Comparison of ENCODE assay signal across 19 cellular contexts in genomic region chr2:43414586-43415125, GRCh38.
DNase-seq lines count a peak whose midpoint lies in the region; ATAC-seq and TF ChIP-seq lines count a peak whose summit lies in the region.
"Had no signal": no experiment of that assay in that cellular context is flagged by ENCODE, and none has a peak within 500 bp of the region (broad histone marks: within the 10 kb centered on the region; RNA-seq: fewer than 3 reads in every experiment).

No MANE protein-coding gene starts in this region.

- intact Hi-C loops in HCT116 (cut with micrococcal nuclease), result no loop called here
- intact Hi-C loops in esophagus muscularis mucosa (cut with DNase I), result no loop called here

- H3K36me3 Mint-ChIP-seq in glutamatergic neuron (ENCODE audit: unreplicated experiment), result no peaks in the 10 kb centered on the region

- DNase-seq in HCT116 (ENCODE audit: low read depth, low spot score) (no peak), esophagus muscularis mucosa (ENCODE audit: extremely low spot score) (no peak), renal cortical epithelial cell (ENCODE audit: low read depth) (peak; percentile 61), glutamatergic neuron (no peak), NOMO-1 treated with DMSO at 0.1 percent for 48 hours (lab: John Stamatoyannopoulos, UW; ENCODE audit: unreplicated experiment) (no peak), HPDE6-E6E7 (ENCODE audit: extremely low spot score) (no peak)
- DNase-seq in stimulated activated CD4-positive, alpha-beta T cell treated with anti-CD3 and anti-CD28 coated beads, Interleukin-4, amount 100 ng/mL, for 1 hour, result no peak
- DNase-seq: activated CD4-positive, alpha-beta T cell treated with anti-CD3 and anti-CD28 coated beads for 4 hours; activated effector memory CD4-positive, alpha-beta T cell treated with anti-CD3 and anti-CD28 coated beads, Interleukin-2, amount 50 U/mL, for 16 hours; COR-L47; foreskin keratinocyte; GDM1; MG63; naive B cell; NCI-H1694 treated with DMSO at 0.1 percent for 48 hours; SIG-M5; stimulated activated naive CD8-positive, alpha-beta T cell treated with anti-CD3 and anti-CD28 coated beads, Interleukin-15, amount 100 ng/mL, for 72 hours had no signal

- no peaks in the 10 kb centered on the region for H3K27me3 Mint-ChIP-seq in glutamatergic neuron (ENCODE audit: unreplicated experiment)
- H3K27me3 Mint-ChIP-seq: naive B cell; stimulated activated naive CD8-positive, alpha-beta T cell treated with anti-CD3 and anti-CD28 coated beads, Interleukin-15, amount 100 ng/mL, for 72 hours had no signal

- no peaks in the 10 kb centered on the region for H3K4me1 Mint-ChIP-seq in glutamatergic neuron (ENCODE audit: low read depth, unreplicated experiment)
- H3K4me1 Mint-ChIP-seq: stimulated activated naive CD8-positive, alpha-beta T cell treated with anti-CD3 and anti-CD28 coated beads, Interleukin-15, amount 100 ng/mL, for 72 hours had no signal

- TF ChIP-seq EP300 in esophagus muscularis mucosa (IDR thresholded peaks at IDR 0.05), result no peak

- H3K36me3 ChIP-seq in BLaER1 (0 out of 2 replicates have a peak, but pooled peaks cover 7% of the 10 kb centered on the region), HCT116 (ENCODE audit: control insufficient read depth in 1 of 2, insufficient read depth in 2 of 2, low read length in 2 of 2) (no peaks in the 10 kb centered on the region), esophagus muscularis mucosa (no peaks in the 10 kb centered on the region)

- no peaks in the 10 kb centered on the region for H3K9me2 ChIP-seq in HCT116 (ENCODE audit: insufficient read depth)

- RAD21 ChIA-PET in HCT116 (lab: Charles Lee; ENCODE audit: low non-redundant PET in 1 of 2, low total read pairs in 2 of 2, uncharacterized antibody in 2 of 2, unreplicated experiment in 2 of 2), result no interaction called here

- TF ChIP-seq POLR2A in HCT116 (IDR thresholded peaks at IDR 0.05; ENCODE audit: borderline replicate concordance, extremely low read depth, insufficient read depth, insufficient read length), result no peak
- no peak for TF ChIP-seq POLR2A in esophagus muscularis mucosa (IDR thresholded peaks at IDR 0.05; ENCODE audit: low read depth)

- peaks cover 51% of the 10 kb centered on the region for H3K4me1 ChIP-seq in BLaER1
- H3K4me1 ChIP-seq in HCT116 (ENCODE audit: control insufficient read depth in 1 of 2, insufficient read depth in 2 of 2, low read length in 2 of 2), result peaks cover 28 to 55% of the 10 kb centered on the region in 2 experiments
- peaks cover 49 to 61% (median 55%) of the 10 kb centered on the region in 4 donors for H3K4me1 ChIP-seq in esophagus muscularis mucosa

- H3K9me3 Mint-ChIP-seq in glutamatergic neuron (ENCODE audit: unreplicated experiment), result no peaks in the 10 kb centered on the region
- H3K9me3 Mint-ChIP-seq: naive B cell; stimulated activated naive CD8-positive, alpha-beta T cell treated with anti-CD3 and anti-CD28 coated beads, Interleukin-15, amount 100 ng/mL, for 72 hours had no signal

- TF ChIP-seq CTCF in HCT116 (IDR thresholded peaks at IDR 0.05 in 2 of 3, conservative IDR thresholded peaks at IDR 0.05 in 1 of 3; ENCODE audit: borderline replicate concordance in 1 of 3, insufficient read depth in 1 of 3, low read depth in 2 of 3, low read length in 2 of 3) (no peak), esophagus muscularis mucosa (IDR thresholded peaks at IDR 0.05) (no peak), glutamatergic neuron (IDR thresholded peaks at IDR 0.05; ENCODE audit: partially characterized antibody, unreplicated experiment) (no peak)

- H3K9ac ChIP-seq in BLaER1, result no peak overlapping the region
- no peak overlapping the region for H3K9ac ChIP-seq in HCT116 (ENCODE audit: low read length)

- peak overlapping the region; percentile 16; the same call in 1 of the 2 replicates for H3K4me2 ChIP-seq in BLaER1
- no peak overlapping the region for H3K4me2 ChIP-seq in HCT116 (ENCODE audit: low read length)

- H4K20me1 ChIP-seq in BLaER1 (no peaks in the 10 kb centered on the region), HCT116 (ENCODE audit: insufficient read depth) (no peaks in the 10 kb centered on the region)

- no peak overlapping the region for H3K27ac ChIP-seq in BLaER1
- H3K27ac ChIP-seq in HCT116 (ENCODE audit: low read depth, low read length), result peak overlapping the region; percentile 55
- H3K27ac ChIP-seq in esophagus muscularis mucosa (replicated peaks in 1 of 4), result peak overlapping the region; percentile 18 to 70 (median 36)
- H3K27ac ChIP-seq: foreskin keratinocyte had no signal

- BruUV-seq in HCT116 (replicated peaks; lab: Mats Ljungman, UMichigan), result no TSS peak

- no peaks in the 10 kb centered on the region for H3K9me3 ChIP-seq in BLaER1
- no peaks in the 10 kb centered on the region for H3K9me3 ChIP-seq in HCT116 (ENCODE audit: control insufficient read depth in 1 of 2, insufficient read depth in 1 of 2, low read depth in 1 of 2, low read length in 2 of 2)
- no peaks in the 10 kb centered on the region for H3K9me3 ChIP-seq in esophagus muscularis mucosa
- H3K9me3 ChIP-seq: MG63 had no signal

- H3K27ac Mint-ChIP-seq in glutamatergic neuron (ENCODE audit: unreplicated experiment), result no peak overlapping the region
- H3K27ac Mint-ChIP-seq: stimulated activated naive CD8-positive, alpha-beta T cell treated with anti-CD3 and anti-CD28 coated beads, Interleukin-15, amount 100 ng/mL, for 72 hours had no signal

- no peak overlapping the region for H3K4me3 Mint-ChIP-seq in glutamatergic neuron (ENCODE audit: unreplicated experiment)
- H3K4me3 Mint-ChIP-seq: naive B cell; stimulated activated naive CD8-positive, alpha-beta T cell treated with anti-CD3 and anti-CD28 coated beads, Interleukin-15, amount 100 ng/mL, for 72 hours had no signal

- WGBS in esophagus muscularis mucosa, result 53% methylated on average over 4 of the region's 4 CpGs

- no peaks in the 10 kb centered on the region for H3K27me3 ChIP-seq in BLaER1
- no peaks in the 10 kb centered on the region for H3K27me3 ChIP-seq in HCT116 (ENCODE audit: insufficient read depth, low read length)
- no peaks in the 10 kb centered on the region for H3K27me3 ChIP-seq in esophagus muscularis mucosa
- H3K27me3 ChIP-seq: foreskin keratinocyte, MG63 had no signal

- CTCF ChIA-PET in HCT116 (lab: Charles Lee), result no interaction called here

- POLR2A ChIA-PET in HCT116 (lab: Charles Lee), result interaction anchor here (0.5 kb wide), 1 partner anchor 46 kb away, joined by 3 read pairs; no protein-coding TSS in a partner anchor

- 0 out of 2 replicates have a peak, but pooled peaks have one; percentile 9 for TF ChIP-seq RAD21 in HCT116 (IDR thresholded peaks at IDR 0.05; ENCODE audit: low read depth)

- no peak overlapping the region for H2AFZ ChIP-seq in HCT116 (ENCODE audit: low read depth, low read length, poor library complexity, severe bottlenecking)

- H3K4me3 ChIP-seq in BLaER1, result no peak overlapping the region
- H3K4me3 ChIP-seq in HCT116 (replicated peaks in 1 of 2; ENCODE audit: low read depth in 1 of 2, low read length in 2 of 2), result no peak overlapping the region
- H3K4me3 ChIP-seq in esophagus muscularis mucosa, result no peak overlapping the region
- H3K4me3 ChIP-seq: GM12878, MG63 had no signal

- no peaks in the 10 kb centered on the region for H3K79me2 ChIP-seq in HCT116 (ENCODE audit: insufficient read depth, low read length)

- peak; percentile 27; the same call in 1 of the 2 replicates for ATAC-seq in HCT116
- ATAC-seq: foreskin keratinocyte; GM12878; stimulated activated naive CD8-positive, alpha-beta T cell treated with anti-CD3 and anti-CD28 coated beads, Interleukin-15, amount 100 ng/mL, for 72 hours had no signal

TF ChIP-seq in HCT116, 20 proteins besides CTCF, POLR2A, EP300 and RAD21:
- TF ChIP-seq EZH2phosphoT487 (IDR thresholded peaks at IDR 0.05; ENCODE audit: borderline replicate concordance) (no peak), SP1 (IDR thresholded peaks at IDR 0.05; ENCODE audit: low read depth) (0 out of 2 replicates have a peak, but pooled peaks have one; percentile 24), SRF (IDR thresholded peaks at IDR 0.05; ENCODE audit: low read depth) (no peak)
